ENCODE assay signal across 8 cellular contexts in genomic region chr21:17612565-17613241, GRCh38. TPM values are rescaled to one million over a fixed set of nuclear protein-coding genes. Genes with fewer than 3 reads are reported as not detected.
DNase-seq lines count a peak whose midpoint lies in the region; ATAC-seq, FAIRE-seq and TF ChIP-seq lines count a peak whose summit lies in the region.

Gene BTG3, minus strand, starts transcription at chr21:17612901. Its CDS starts 3,757 bp downstream, at chr21:17609144.

- peaks cover 0 to 1% of the 10 kb centered on the region in 2 experiments for H3K36me3 ChIP-seq in keratinocyte (ENCODE audit: control insufficient read depth in 2 of 2, extremely low read depth in 1 of 2, insufficient read depth in 2 of 2, low read length in 2 of 2)

- H3K4me2 ChIP-seq in keratinocyte (ENCODE audit: control insufficient read depth, extremely low read depth, insufficient read depth, low read depth, low read length) = peak within 1 kb of the TSS; percentile 100

- H3K79me2 ChIP-seq in keratinocyte (ENCODE audit: control insufficient read depth, insufficient read depth, low read length) = peaks cover 42% of the 10 kb centered on the region

- peak within 1 kb of the TSS; percentile 100 for H3K9ac ChIP-seq in keratinocyte (ENCODE audit: control insufficient read depth, extremely low read depth, insufficient read depth, low read length)

- H3K27ac ChIP-seq in keratinocyte (ENCODE audit: control insufficient read depth, insufficient read depth, low read length) = peak within 1 kb of the TSS; percentile 97

- peak; percentile 43 for ATAC-seq in GM18508 (IDR thresholded peaks at IDR 0.05; ENCODE audit: insufficient read depth, unreplicated experiment)
- ATAC-seq in HG02973 (IDR thresholded peaks at IDR 0.05; ENCODE audit: unreplicated experiment) = peak; percentile 65

- no peaks in the 10 kb centered on the region for H3K9me1 ChIP-seq in keratinocyte (ENCODE audit: control insufficient read depth, extremely low read depth, insufficient read depth, low read length)

- H4K20me1 ChIP-seq in keratinocyte (ENCODE audit: control insufficient read depth, extremely low read depth, insufficient read depth, low read length) = no peaks in the 10 kb centered on the region

- peak within 1 kb of the TSS; percentile 69 to 97 (median 88) for H3K4me3 ChIP-seq in keratinocyte (ENCODE audit: control insufficient read depth in 2 of 3, extremely low read depth in 1 of 3, insufficient read depth in 2 of 3, low read depth in 1 of 3, low read length in 3 of 3)

- dilution Hi-C loops in keratinocyte (cut with MboI; ENCODE audit: extremely low pct_ligation_motif_present, low sequenced_read_pairs) = no loop called here

- DNase-seq in 8988T (peak; percentile 73), NCI-H2107 treated with DMSO at 0.1 percent for 48 hours (lab: John Stamatoyannopoulos, UW; ENCODE audit: unreplicated experiment) (peak; percentile 69), keratinocyte (ENCODE audit: low read depth, low spot score) (no peak)
- DNase-seq in activated CD4-positive, CD25-positive, alpha-beta regulatory T cell (lab: John Stamatoyannopoulos, UW) = peak; percentile 51 to 73 (median 60)
- peak; percentile 79 for DNase-seq in central memory CD4-positive, alpha-beta T cell
- DNase-seq in stimulated activated CD4-positive, alpha-beta T cell treated with anti-CD3 and anti-CD28 coated beads, Interleukin-12 subunit alpha, Interleukin-12 subunit beta, amount 100 ng/mL, for 48 hours (ENCODE audit: low read depth in 2 of 3, low spot score in 1 of 3) = peak; percentile 61 to 80 (median 68)

- no peak for FAIRE-seq in keratinocyte (lab: Jason Lieb, UNC)

- TF ChIP-seq CTCF in keratinocyte (optimal IDR thresholded peaks at IDR 0.05 in 1 of 3, IDR thresholded peaks at IDR 0.05 in 1 of 3, conservative IDR thresholded peaks at IDR 0.05 in 1 of 3; ENCODE audit: extremely low read depth in 1 of 3, insufficient read depth in 2 of 3, low read length in 3 of 3) = no peak

- peak within 1 kb of the TSS; percentile 85 for H2AFZ ChIP-seq in keratinocyte (ENCODE audit: control insufficient read depth, low read length)

- H3K27me3 ChIP-seq in keratinocyte (ENCODE audit: control insufficient read depth, extremely low read depth, insufficient read depth, low read length) = no peaks in the 10 kb centered on the region

- peaks cover 28% of the 10 kb centered on the region for H3K4me1 ChIP-seq in keratinocyte (ENCODE audit: control insufficient read depth, extremely low read depth, insufficient read depth, low read length)

- no peaks in the 10 kb centered on the region for H3K9me3 ChIP-seq in keratinocyte (ENCODE audit: control insufficient read depth, low read depth, low read length)

RNA-seq across cellular contexts. Expression of gene BTG3, which starts in this region (rescaled TPM):
- 29.9 to 51.2 TPM (median 39.2 TPM) in 3 replicates for polyA plus RNA-seq in keratinocyte
- 44.0 TPM for polyA plus RNA-seq in keratinocyte (2011; ENCODE audit: low read depth)
- 28.5 and 51.4 TPM in 2 replicates for polyA plus RNA-seq in keratinocyte (2011; cell fraction: cytosol; rRNA removed)
- 28.8 and 35.8 TPM in 2 replicates for polyA plus RNA-seq in keratinocyte (2011; cell fraction: nucleus; rRNA removed)
- 24.9 and 67.9 TPM in 2 replicates for polyA plus RNA-seq in keratinocyte (2012; ENCODE audit: low replicate concordance)
- 0.89 to 10.2 TPM (median 6.1 TPM) in 3 replicates for polyA minus RNA-seq in keratinocyte
- 13.6 TPM for polyA minus RNA-seq in keratinocyte (2011; cell fraction: cytosol; rRNA and poly(A)+ RNA removed)
- polyA minus RNA-seq in keratinocyte (2011; cell fraction: nucleus; rRNA and poly(A)+ RNA removed) = 9.3 and 23.3 TPM in 2 replicates
